ENCODE assay signal across 8 cellular contexts in genomic region chr1:149843302-149844041, GRCh38. TPM values are rescaled to one million over a fixed set of nuclear protein-coding genes. Genes with fewer than 3 reads are reported as not detected.
DNase-seq lines count a peak whose midpoint lies in the region; FAIRE-seq and TF ChIP-seq lines count a peak whose summit lies in the region.

No MANE protein-coding gene starts in this region.

- H3K27me3 Mint-ChIP-seq in activated naive CD4-positive, alpha-beta T cell treated with anti-CD3 and anti-CD28 coated beads, Interleukin-2, amount 10 ng/mL, durations not matched to agents 7 days and 5 days: no peaks in the 10 kb centered on the region

- 2 to 7% (median 4%) methylated on average over 9 to 13 of the region's 29 CpGs for WGBS in adrenal gland, 4 donors

- H3K4me3 Mint-ChIP-seq in activated naive CD4-positive, alpha-beta T cell treated with anti-CD3 and anti-CD28 coated beads, Interleukin-2, amount 10 ng/mL, durations not matched to agents 7 days and 5 days: peak overlapping the region; percentile 89

- CTCF ChIA-PET in activated naive CD4-positive, alpha-beta T cell treated with anti-CD3 and anti-CD28 coated beads, Interleukin-2, amount 10 ng/mL, durations not matched to agents 7 days and 5 days (lab: Charles Lee): interaction anchor here (0.9 kb wide), 1 partner anchor 43 kb away, joined by 3 read pairs; a partner anchor contains a TSS

- peaks cover 43% of the 10 kb centered on the region for H3K4me1 Mint-ChIP-seq in activated naive CD4-positive, alpha-beta T cell treated with anti-CD3 and anti-CD28 coated beads, Interleukin-2, amount 10 ng/mL, durations not matched to agents 7 days and 5 days

- H3K27me3 ChIP-seq in adrenal gland: no peaks in the 10 kb centered on the region
- H3K27me3 ChIP-seq in keratinocyte (ENCODE audit: control insufficient read depth, extremely low read depth, insufficient read depth, low read length): no peaks in the 10 kb centered on the region
- H3K27me3 ChIP-seq in stomach smooth muscle (ENCODE audit: control insufficient read depth in 1 of 2, insufficient read depth in 2 of 2, low read length in 2 of 2): no peaks in the 10 kb centered on the region

- H4K20me1 ChIP-seq in keratinocyte (ENCODE audit: control insufficient read depth, extremely low read depth, insufficient read depth, low read length): peaks cover 4% of the 10 kb centered on the region

- H3K36me3 Mint-ChIP-seq in activated naive CD4-positive, alpha-beta T cell treated with anti-CD3 and anti-CD28 coated beads, Interleukin-2, amount 10 ng/mL, durations not matched to agents 7 days and 5 days: peaks cover 40% of the 10 kb centered on the region

- H2AFZ ChIP-seq in keratinocyte (ENCODE audit: control insufficient read depth, low read length): no peak overlapping the region

- peaks cover 2% of the 10 kb centered on the region for H3K9me1 ChIP-seq in keratinocyte (ENCODE audit: control insufficient read depth, extremely low read depth, insufficient read depth, low read length)

- no peak for FAIRE-seq in keratinocyte (lab: Jason Lieb, UNC)

- H3K4me1 ChIP-seq in adrenal gland (replicated peaks in 1 of 2): peaks cover 19 to 36% of the 10 kb centered on the region in 2 donors
- peaks cover 26% of the 10 kb centered on the region for H3K4me1 ChIP-seq in keratinocyte (ENCODE audit: control insufficient read depth, extremely low read depth, insufficient read depth, low read length)
- peaks cover 2% of the 10 kb centered on the region for H3K4me1 ChIP-seq in stomach smooth muscle (ENCODE audit: control insufficient read depth, insufficient read depth, low read length)

- TF ChIP-seq POLR2A in adrenal gland (IDR thresholded peaks at IDR 0.05): peak in 1 of 2 donors; percentile 22

- no peaks in the 10 kb centered on the region for H3K36me3 ChIP-seq in adrenal gland (replicated peaks in 1 of 2)
- peaks cover 0 to 1% of the 10 kb centered on the region in 2 experiments for H3K36me3 ChIP-seq in keratinocyte (ENCODE audit: control insufficient read depth in 2 of 2, extremely low read depth in 1 of 2, insufficient read depth in 2 of 2, low read length in 2 of 2)
- H3K36me3 ChIP-seq in stomach smooth muscle (ENCODE audit: control insufficient read depth in 2 of 2, insufficient read depth in 2 of 2, low read length in 2 of 2): no peaks in the 10 kb centered on the region

- peak overlapping the region; percentile 97 for H3K27ac Mint-ChIP-seq in activated naive CD4-positive, alpha-beta T cell treated with anti-CD3 and anti-CD28 coated beads, Interleukin-2, amount 10 ng/mL, durations not matched to agents 7 days and 5 days

- H3K4me2 ChIP-seq in keratinocyte (ENCODE audit: control insufficient read depth, extremely low read depth, insufficient read depth, low read depth, low read length): peak overlapping the region; percentile 87

- dilution Hi-C loops in keratinocyte (cut with MboI; ENCODE audit: extremely low pct_ligation_motif_present, low sequenced_read_pairs): no loop called here

- no peaks in the 10 kb centered on the region for H3K9me3 ChIP-seq in adrenal gland (replicated peaks in 1 of 3)
- H3K9me3 ChIP-seq in keratinocyte (ENCODE audit: control insufficient read depth, low read depth, low read length): no peaks in the 10 kb centered on the region
- H3K9me3 ChIP-seq in stomach smooth muscle (ENCODE audit: control insufficient read depth in 2 of 2, low read length in 2 of 2): no peaks in the 10 kb centered on the region

- H3K27ac ChIP-seq in adrenal gland (peak overlapping the region; percentile 65 to 90 (median 76)), keratinocyte (ENCODE audit: control insufficient read depth, insufficient read depth, low read length) (peak overlapping the region; percentile 91), stomach smooth muscle (ENCODE audit: low read length) (peak overlapping the region; percentile 1)

- no peaks in the 10 kb centered on the region for H3K9me3 Mint-ChIP-seq in activated naive CD4-positive, alpha-beta T cell treated with anti-CD3 and anti-CD28 coated beads, Interleukin-2, amount 10 ng/mL, durations not matched to agents 7 days and 5 days

- H3K79me2 ChIP-seq in keratinocyte (ENCODE audit: control insufficient read depth, insufficient read depth, low read length): peaks cover 39% of the 10 kb centered on the region

- peak; percentile 20 for DNase-seq in activated naive CD4-positive, alpha-beta T cell treated with anti-CD3 and anti-CD28 coated beads, Interleukin-2, amount 10 ng/mL, durations not matched to agents 7 days and 5 days
- no peak for DNase-seq in activated naive CD4-positive, alpha-beta T cell (lab: John Stamatoyannopoulos, UW)
- DNase-seq in adrenal gland (peak in 2 of 7 donors; percentile 13 to 20), keratinocyte (ENCODE audit: low read depth, low spot score) (no peak), iPS-NIHi7 (ENCODE audit: extremely low spot score) (no peak), hippocampal formation (lab: John Stamatoyannopoulos, UW) (no peak), amygdala (lab: John Stamatoyannopoulos, UW) (no peak)

- intact Hi-C loops in adrenal gland (cut with DNase I): no loop called here

- TF ChIP-seq CTCF in adrenal gland (IDR thresholded peaks at IDR 0.05): no peak
- TF ChIP-seq CTCF in keratinocyte (optimal IDR thresholded peaks at IDR 0.05 in 1 of 3, IDR thresholded peaks at IDR 0.05 in 1 of 3, conservative IDR thresholded peaks at IDR 0.05 in 1 of 3; ENCODE audit: extremely low read depth in 1 of 3, insufficient read depth in 2 of 3, low read length in 3 of 3): no peak

- peak overlapping the region; percentile 90 for H3K9ac ChIP-seq in keratinocyte (ENCODE audit: control insufficient read depth, extremely low read depth, insufficient read depth, low read length)
- peak overlapping the region; percentile 71 to 76 for H3K9ac ChIP-seq in stomach smooth muscle (ENCODE audit: low read length in 2 of 2)

- peak overlapping the region in 3 of 4 donors; percentile 25 to 63 (median 48) for H3K4me3 ChIP-seq in adrenal gland
- peak overlapping the region; percentile 55 to 98 (median 94) for H3K4me3 ChIP-seq in keratinocyte (ENCODE audit: control insufficient read depth in 2 of 3, extremely low read depth in 1 of 3, insufficient read depth in 2 of 3, low read depth in 1 of 3, low read length in 3 of 3)
- H3K4me3 ChIP-seq in stomach smooth muscle (ENCODE audit: low read length in 2 of 2): peak overlapping the region; percentile 78 to 97

RNA-seq across cellular contexts. Expression of gene BOLA1, which starts 55.9 kb away (rescaled TPM):
- total RNA-seq in adrenal gland: 10 to 100 TPM; 12.3 to 63.8 (median 31.9) TPM
- polyA plus RNA-seq in adrenal gland (10 to 100 TPM; 12.2 to 50.2 (median 41.0) TPM), keratinocyte (9.5 to 15.4 TPM (median 13.8 TPM) in 3 replicates)
- 8.4 TPM for polyA plus RNA-seq in keratinocyte (2011; ENCODE audit: low read depth)
- polyA plus RNA-seq in keratinocyte (2011; cell fraction: cytosol; rRNA removed): 8.7 and 15.9 TPM in 2 replicates
- polyA plus RNA-seq in keratinocyte (2011; cell fraction: nucleus; rRNA removed): 10.7 and 13.0 TPM in 2 replicates
- 9.5 and 17.6 TPM in 2 replicates for polyA plus RNA-seq in keratinocyte (2012; ENCODE audit: low replicate concordance)
- polyA minus RNA-seq in keratinocyte: 1.9 to 2.2 TPM in 2 of 3 replicates, not detected in the other
- 5.0 TPM for polyA minus RNA-seq in keratinocyte (2011; cell fraction: cytosol; rRNA and poly(A)+ RNA removed)
- 2.6 and 3.3 TPM in 2 replicates for polyA minus RNA-seq in keratinocyte (2011; cell fraction: nucleus; rRNA and poly(A)+ RNA removed)

Comparison
In these comparisons a context has a peak if more than half of its experiments do, and no peak if none do; other contexts are left out.
1. H3K27ac ChIP-seq: peak in every context shown above with its lines; median percentile 91 in keratinocyte; 76 in adrenal gland; 1 in stomach smooth muscle.